ENCODE assay signal across 1 cellular context in genomic region chr16:85733155-85733838, GRCh38.
A peak's percentile ranks its signal among the peaks of the same experiment; 100 is the strongest.
TF ChIP-seq lines count a peak whose summit lies in the region.

No MANE protein-coding gene starts in this region.

TF ChIP-seq in K562, 482 proteins besides CTCF, POLR2A, EP300 and RAD21 (continued from another document and continues in another):
- TF ChIP-seq, protein P1, sequence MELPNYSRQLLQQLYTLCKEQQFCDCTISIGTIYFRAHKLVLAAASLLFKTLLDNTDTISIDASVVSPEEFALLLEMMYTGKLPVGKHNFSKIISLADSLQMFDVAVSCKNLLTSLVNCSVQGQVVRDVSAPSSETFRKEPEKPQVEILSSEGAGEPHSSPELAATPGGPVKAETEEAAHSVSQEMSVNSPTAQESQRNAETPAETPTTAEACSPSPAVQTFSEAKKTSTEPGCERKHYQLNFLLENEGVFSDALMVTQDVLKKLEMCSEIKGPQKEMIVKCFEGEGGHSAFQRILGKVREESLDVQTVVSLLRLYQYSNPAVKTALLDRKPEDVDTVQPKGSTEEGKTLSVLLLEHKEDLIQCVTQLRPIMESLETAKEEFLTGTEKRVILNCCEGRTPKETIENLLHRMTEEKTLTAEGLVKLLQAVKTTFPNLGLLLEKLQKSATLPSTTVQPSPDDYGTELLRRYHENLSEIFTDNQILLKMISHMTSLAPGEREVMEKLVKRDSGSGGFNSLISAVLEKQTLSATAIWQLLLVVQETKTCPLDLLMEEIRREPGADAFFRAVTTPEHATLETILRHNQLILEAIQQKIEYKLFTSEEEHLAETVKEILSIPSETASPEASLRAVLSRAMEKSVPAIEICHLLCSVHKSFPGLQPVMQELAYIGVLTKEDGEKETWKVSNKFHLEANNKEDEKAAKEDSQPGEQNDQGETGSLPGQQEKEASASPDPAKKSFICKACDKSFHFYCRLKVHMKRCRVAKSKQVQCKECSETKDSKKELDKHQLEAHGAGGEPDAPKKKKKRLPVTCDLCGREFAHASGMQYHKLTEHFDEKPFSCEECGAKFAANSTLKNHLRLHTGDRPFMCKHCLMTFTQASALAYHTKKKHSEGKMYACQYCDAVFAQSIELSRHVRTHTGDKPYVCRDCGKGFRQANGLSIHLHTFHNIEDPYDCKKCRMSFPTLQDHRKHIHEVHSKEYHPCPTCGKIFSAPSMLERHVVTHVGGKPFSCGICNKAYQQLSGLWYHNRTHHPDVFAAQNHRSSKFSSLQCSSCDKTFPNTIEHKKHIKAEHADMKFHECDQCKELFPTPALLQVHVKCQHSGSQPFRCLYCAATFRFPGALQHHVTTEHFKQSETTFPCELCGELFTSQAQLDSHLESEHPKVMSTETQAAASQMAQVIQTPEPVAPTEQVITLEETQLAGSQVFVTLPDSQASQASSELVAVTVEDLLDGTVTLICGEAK (IDR thresholded peaks at IDR 0.05), result 0 out of 2 replicates have a peak, but pooled peaks have one; percentile 32
- TF ChIP-seq, protein P1 (CRISPR knock-in tag; IDR thresholded peaks at IDR 0.05), result no peak
- TF ChIP-seq IRF9 (tag; IDR thresholded peaks at IDR 0.05) (0 out of 2 replicates have a peak, but pooled peaks have one; percentile 24), MECOM (CRISPR knock-in tag; IDR thresholded peaks at IDR 0.05) (0 out of 2 replicates have a peak, but pooled peaks have one; percentile 16), ZNF146 (CRISPR knock-in tag; IDR thresholded peaks at IDR 0.05; ENCODE audit: unreplicated experiment) (peak; percentile 99), ZC3H4 (CRISPR knock-in tag; IDR thresholded peaks at IDR 0.05; ENCODE audit: borderline replicate concordance) (no peak), ZKSCAN8 (CRISPR knock-in tag; IDR thresholded peaks at IDR 0.05) (no peak), GATAD2B (IDR thresholded peaks at IDR 0.05; ENCODE audit: borderline replicate concordance) (no peak), FOXK1 (CRISPR knock-in tag; IDR thresholded peaks at IDR 0.05; ENCODE audit: borderline replicate concordance) (no peak), OTX1 (CRISPR knock-in tag; IDR thresholded peaks at IDR 0.05) (no peak), SMARCA5 (IDR thresholded peaks at IDR 0.05) (peak; percentile 80; the same call in 1 of the 2 replicates), ZFP30 (CRISPR knock-in tag; IDR thresholded peaks at IDR 0.05; ENCODE audit: borderline replicate concordance) (no peak), CREB1 (IDR thresholded peaks at IDR 0.05) (no peak), CREB1 (CRISPR knock-in tag; IDR thresholded peaks at IDR 0.05) (no peak), SREBF1 (IDR thresholded peaks at IDR 0.05; ENCODE audit: borderline replicate concordance, low read depth, low read length) (no peak), PYGO2 (tag; IDR thresholded peaks at IDR 0.05) (no peak), MNT (conservative IDR thresholded peaks at IDR 0.05) (0 out of 4 replicates have a peak, but pooled peaks of 1 of the 2 experiments have one; percentile 17), RCOR1 (IDR thresholded peaks at IDR 0.05; ENCODE audit: borderline replicate concordance in 1 of 2, low read depth in 2 of 2, low read length in 2 of 2) (no peak), ARID3B (CRISPR knock-in tag; IDR thresholded peaks at IDR 0.05; ENCODE audit: borderline replicate concordance) (no peak), GTF2F1 (IDR thresholded peaks at IDR 0.05; ENCODE audit: low read depth, low read length) (no peak), ZNF3 (CRISPR knock-in tag; IDR thresholded peaks at IDR 0.05) (peak; percentile 91), TCF7L2 (IDR thresholded peaks at IDR 0.05; ENCODE audit: low read depth, low read length) (no peak), RNF2 (IDR thresholded peaks at IDR 0.05) (0 out of 2 replicates have a peak, but pooled peaks have one; percentile 28), MTA3 (IDR thresholded peaks at IDR 0.05; ENCODE audit: borderline replicate concordance) (no peak), MTA2 (IDR thresholded peaks at IDR 0.05; ENCODE audit: low read depth) (no peak), RFX7 (CRISPR knock-in tag; IDR thresholded peaks at IDR 0.05) (no peak), EP400 (IDR thresholded peaks at IDR 0.05) (peak; percentile 45; the same call in 1 of the 2 replicates), SAP30 (IDR thresholded peaks at IDR 0.05; ENCODE audit: borderline replicate concordance, insufficient read depth, low read depth, low read length, poor library complexity, severe bottlenecking) (no peak), MCM7 (IDR thresholded peaks at IDR 0.05) (no peak), TCF7 (IDR thresholded peaks at IDR 0.05; ENCODE audit: borderline replicate concordance) (no peak), CAMTA2 (CRISPR knock-in tag; conservative IDR thresholded peaks at IDR 0.05) (no peak), POLR2AphosphoS5 (IDR thresholded peaks at IDR 0.05; ENCODE audit: control insufficient read depth, insufficient read depth, low read depth, low read length) (no peak)
- TF ChIP-seq, protein P2, sequence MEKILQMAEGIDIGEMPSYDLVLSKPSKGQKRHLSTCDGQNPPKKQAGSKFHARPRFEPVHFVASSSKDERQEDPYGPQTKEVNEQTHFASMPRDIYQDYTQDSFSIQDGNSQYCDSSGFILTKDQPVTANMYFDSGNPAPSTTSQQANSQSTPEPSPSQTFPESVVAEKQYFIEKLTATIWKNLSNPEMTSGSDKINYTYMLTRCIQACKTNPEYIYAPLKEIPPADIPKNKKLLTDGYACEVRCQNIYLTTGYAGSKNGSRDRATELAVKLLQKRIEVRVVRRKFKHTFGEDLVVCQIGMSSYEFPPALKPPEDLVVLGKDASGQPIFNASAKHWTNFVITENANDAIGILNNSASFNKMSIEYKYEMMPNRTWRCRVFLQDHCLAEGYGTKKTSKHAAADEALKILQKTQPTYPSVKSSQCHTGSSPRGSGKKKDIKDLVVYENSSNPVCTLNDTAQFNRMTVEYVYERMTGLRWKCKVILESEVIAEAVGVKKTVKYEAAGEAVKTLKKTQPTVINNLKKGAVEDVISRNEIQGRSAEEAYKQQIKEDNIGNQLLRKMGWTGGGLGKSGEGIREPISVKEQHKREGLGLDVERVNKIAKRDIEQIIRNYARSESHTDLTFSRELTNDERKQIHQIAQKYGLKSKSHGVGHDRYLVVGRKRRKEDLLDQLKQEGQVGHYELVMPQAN (IDR thresholded peaks at IDR 0.05; ENCODE audit: borderline replicate concordance), result no peak
- TF ChIP-seq, protein P3, sequence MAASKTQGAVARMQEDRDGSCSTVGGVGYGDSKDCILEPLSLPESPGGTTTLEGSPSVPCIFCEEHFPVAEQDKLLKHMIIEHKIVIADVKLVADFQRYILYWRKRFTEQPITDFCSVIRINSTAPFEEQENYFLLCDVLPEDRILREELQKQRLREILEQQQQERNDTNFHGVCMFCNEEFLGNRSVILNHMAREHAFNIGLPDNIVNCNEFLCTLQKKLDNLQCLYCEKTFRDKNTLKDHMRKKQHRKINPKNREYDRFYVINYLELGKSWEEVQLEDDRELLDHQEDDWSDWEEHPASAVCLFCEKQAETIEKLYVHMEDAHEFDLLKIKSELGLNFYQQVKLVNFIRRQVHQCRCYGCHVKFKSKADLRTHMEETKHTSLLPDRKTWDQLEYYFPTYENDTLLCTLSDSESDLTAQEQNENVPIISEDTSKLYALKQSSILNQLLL (CRISPR knock-in tag; IDR thresholded peaks at IDR 0.05; ENCODE audit: borderline replicate concordance), result no peak
- TF ChIP-seq, protein P4, sequence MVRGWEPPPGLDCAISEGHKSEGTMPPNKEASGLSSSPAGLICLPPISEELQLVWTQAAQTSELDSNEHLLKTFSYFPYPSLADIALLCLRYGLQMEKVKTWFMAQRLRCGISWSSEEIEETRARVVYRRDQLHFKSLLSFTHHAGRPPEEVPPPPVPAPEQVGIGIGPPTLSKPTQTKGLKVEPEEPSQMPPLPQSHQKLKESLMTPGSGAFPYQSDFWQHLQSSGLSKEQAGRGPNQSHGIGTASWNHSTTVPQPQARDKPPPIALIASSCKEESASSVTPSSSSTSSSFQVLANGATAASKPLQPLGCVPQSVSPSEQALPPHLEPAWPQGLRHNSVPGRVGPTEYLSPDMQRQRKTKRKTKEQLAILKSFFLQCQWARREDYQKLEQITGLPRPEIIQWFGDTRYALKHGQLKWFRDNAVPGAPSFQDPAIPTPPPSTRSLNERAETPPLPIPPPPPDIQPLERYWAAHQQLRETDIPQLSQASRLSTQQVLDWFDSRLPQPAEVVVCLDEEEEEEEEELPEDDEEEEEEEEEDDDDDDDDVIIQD (CRISPR knock-in tag; IDR thresholded peaks at IDR 0.05), result no peak
- TF ChIP-seq, protein P5, sequence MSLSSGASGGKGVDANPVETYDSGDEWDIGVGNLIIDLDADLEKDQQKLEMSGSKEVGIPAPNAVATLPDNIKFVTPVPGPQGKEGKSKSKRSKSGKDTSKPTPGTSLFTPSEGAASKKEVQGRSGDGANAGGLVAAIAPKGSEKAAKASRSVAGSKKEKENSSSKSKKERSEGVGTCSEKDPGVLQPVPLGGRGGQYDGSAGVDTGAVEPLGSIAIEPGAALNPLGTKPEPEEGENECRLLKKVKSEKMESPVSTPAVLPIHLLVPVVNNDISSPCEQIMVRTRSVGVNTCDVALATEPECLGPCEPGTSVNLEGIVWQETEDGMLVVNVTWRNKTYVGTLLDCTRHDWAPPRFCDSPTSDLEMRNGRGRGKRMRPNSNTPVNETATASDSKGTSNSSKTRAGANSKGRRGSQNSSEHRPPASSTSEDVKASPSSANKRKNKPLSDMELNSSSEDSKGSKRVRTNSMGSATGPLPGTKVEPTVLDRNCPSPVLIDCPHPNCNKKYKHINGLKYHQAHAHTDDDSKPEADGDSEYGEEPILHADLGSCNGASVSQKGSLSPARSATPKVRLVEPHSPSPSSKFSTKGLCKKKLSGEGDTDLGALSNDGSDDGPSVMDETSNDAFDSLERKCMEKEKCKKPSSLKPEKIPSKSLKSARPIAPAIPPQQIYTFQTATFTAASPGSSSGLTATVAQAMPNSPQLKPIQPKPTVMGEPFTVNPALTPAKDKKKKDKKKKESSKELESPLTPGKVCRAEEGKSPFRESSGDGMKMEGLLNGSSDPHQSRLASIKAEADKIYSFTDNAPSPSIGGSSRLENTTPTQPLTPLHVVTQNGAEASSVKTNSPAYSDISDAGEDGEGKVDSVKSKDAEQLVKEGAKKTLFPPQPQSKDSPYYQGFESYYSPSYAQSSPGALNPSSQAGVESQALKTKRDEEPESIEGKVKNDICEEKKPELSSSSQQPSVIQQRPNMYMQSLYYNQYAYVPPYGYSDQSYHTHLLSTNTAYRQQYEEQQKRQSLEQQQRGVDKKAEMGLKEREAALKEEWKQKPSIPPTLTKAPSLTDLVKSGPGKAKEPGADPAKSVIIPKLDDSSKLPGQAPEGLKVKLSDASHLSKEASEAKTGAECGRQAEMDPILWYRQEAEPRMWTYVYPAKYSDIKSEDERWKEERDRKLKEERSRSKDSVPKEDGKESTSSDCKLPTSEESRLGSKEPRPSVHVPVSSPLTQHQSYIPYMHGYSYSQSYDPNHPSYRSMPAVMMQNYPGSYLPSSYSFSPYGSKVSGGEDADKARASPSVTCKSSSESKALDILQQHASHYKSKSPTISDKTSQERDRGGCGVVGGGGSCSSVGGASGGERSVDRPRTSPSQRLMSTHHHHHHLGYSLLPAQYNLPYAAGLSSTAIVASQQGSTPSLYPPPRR (CRISPR knock-in tag; IDR thresholded peaks at IDR 0.05; ENCODE audit: borderline replicate concordance), result no peak
